Comparison of ENCODE assay signal across 1 cellular context in genomic region chr17:64320613-64321553, GRCh38.
A peak's percentile ranks its signal among the peaks of the same experiment; 100 is the strongest.
TF ChIP-seq lines count a peak whose summit lies in the region.

No MANE protein-coding gene starts in this region.

TF ChIP-seq in HepG2, 621 proteins besides CTCF, POLR2A, EP300 and RAD21 (continued from another document and continues in another):
- TF ChIP-seq THAP9 (CRISPR knock-in tag; IDR thresholded peaks at IDR 0.05; ENCODE audit: borderline replicate concordance) (no peak), ZBTB44 (CRISPR knock-in tag; IDR thresholded peaks at IDR 0.05) (no peak), HIVEP1 (CRISPR knock-in tag; IDR thresholded peaks at IDR 0.05) (0 out of 2 replicates have a peak, but pooled peaks have one; percentile 29), HDAC1 (CRISPR knock-in tag; IDR thresholded peaks at IDR 0.05) (peak; percentile 48; the same call in 1 of the 2 replicates), ZSCAN25 (CRISPR knock-in tag; IDR thresholded peaks at IDR 0.05) (no peak), FOXC1 (CRISPR knock-in tag; IDR thresholded peaks at IDR 0.05; ENCODE audit: borderline replicate concordance) (0 out of 2 replicates have a peak, but pooled peaks have one; percentile 9), ELF3 (CRISPR knock-in tag; IDR thresholded peaks at IDR 0.05) (peak; percentile 64; the same call in 1 of the 2 replicates), MZF1 (CRISPR knock-in tag; IDR thresholded peaks at IDR 0.05; ENCODE audit: borderline replicate concordance) (no peak), ZMAT3 (CRISPR knock-in tag; conservative IDR thresholded peaks at IDR 0.05) (no peak), PHF8 (CRISPR knock-in tag; IDR thresholded peaks at IDR 0.05) (no peak), NFAT5 (CRISPR knock-in tag; IDR thresholded peaks at IDR 0.05) (0 out of 2 replicates have a peak, but pooled peaks have one; percentile 40), ZBTB20 (CRISPR knock-in tag; IDR thresholded peaks at IDR 0.05; ENCODE audit: borderline replicate concordance, low read depth) (no peak), NR2F6 (IDR thresholded peaks at IDR 0.05) (peak; percentile 89), NR2F6 (CRISPR knock-in tag; IDR thresholded peaks at IDR 0.05) (peak; percentile 91), RAD51 (IDR thresholded peaks at IDR 0.05; ENCODE audit: borderline replicate concordance) (no peak), PLRG1 (conservative IDR thresholded peaks at IDR 0.05) (no peak), ZNF678 (CRISPR knock-in tag; IDR thresholded peaks at IDR 0.05) (no peak), ZNF205 (CRISPR knock-in tag; IDR thresholded peaks at IDR 0.05) (0 out of 2 replicates have a peak, but pooled peaks have one; percentile 20), FOXK1 (CRISPR knock-in tag; IDR thresholded peaks at IDR 0.05; ENCODE audit: borderline replicate concordance, low read depth) (no peak; the same call in 1 of the 2 replicates), ZNF136 (CRISPR knock-in tag; IDR thresholded peaks at IDR 0.05; ENCODE audit: low read depth) (no peak), FOXO1 (CRISPR knock-in tag; IDR thresholded peaks at IDR 0.05) (no peak), IKZF5 (CRISPR knock-in tag; IDR thresholded peaks at IDR 0.05) (0 out of 2 replicates have a peak, but pooled peaks have one; percentile 22), FOXP1 (IDR thresholded peaks at IDR 0.05) (no peak), FOXP1 (CRISPR knock-in tag; IDR thresholded peaks at IDR 0.05) (peak; percentile 37; the same call in 1 of the 2 replicates), SALL1 (CRISPR knock-in tag; IDR thresholded peaks at IDR 0.05) (peak; percentile 60), WIZ (CRISPR knock-in tag; IDR thresholded peaks at IDR 0.05) (no peak), CBFB (CRISPR knock-in tag; IDR thresholded peaks at IDR 0.05) (no peak), NFATC3 (CRISPR knock-in tag; IDR thresholded peaks at IDR 0.05) (no peak), ZNF235 (CRISPR knock-in tag; IDR thresholded peaks at IDR 0.05; ENCODE audit: borderline replicate concordance) (no peak), NR2F1 (CRISPR knock-in tag; IDR thresholded peaks at IDR 0.05) (peak in 1 of 2 experiments; percentile 84; a peak in 2 of 4 replicates), ZFY (CRISPR knock-in tag; IDR thresholded peaks at IDR 0.05) (0 out of 2 replicates have a peak, but pooled peaks have one; percentile 20), LCORL (IDR thresholded peaks at IDR 0.05) (no peak), LCORL (CRISPR knock-in tag; IDR thresholded peaks at IDR 0.05) (no peak; the same call in 1 of the 2 replicates), IRX3 (CRISPR knock-in tag; IDR thresholded peaks at IDR 0.05; ENCODE audit: borderline replicate concordance, low read depth) (no peak), NR3C1 (CRISPR knock-in tag; IDR thresholded peaks at IDR 0.05) (no peak), FOXA1 (IDR thresholded peaks at IDR 0.05) (no peak), FOXA1 (CRISPR knock-in tag; IDR thresholded peaks at IDR 0.05) (0 out of 2 replicates have a peak, but pooled peaks have one; percentile 16)
- TF ChIP-seq, protein P1, sequence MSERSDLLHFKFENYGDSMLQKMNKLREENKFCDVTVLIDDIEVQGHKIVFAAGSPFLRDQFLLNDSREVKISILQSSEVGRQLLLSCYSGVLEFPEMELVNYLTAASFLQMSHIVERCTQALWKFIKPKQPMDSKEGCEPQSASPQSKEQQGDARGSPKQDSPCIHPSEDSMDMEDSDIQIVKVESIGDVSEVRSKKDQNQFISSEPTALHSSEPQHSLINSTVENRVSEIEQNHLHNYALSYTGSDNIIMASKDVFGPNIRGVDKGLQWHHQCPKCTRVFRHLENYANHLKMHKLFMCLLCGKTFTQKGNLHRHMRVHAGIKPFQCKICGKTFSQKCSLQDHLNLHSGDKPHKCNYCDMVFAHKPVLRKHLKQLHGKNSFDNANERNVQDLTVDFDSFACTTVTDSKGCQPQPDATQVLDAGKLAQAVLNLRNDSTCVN (CRISPR knock-in tag; IDR thresholded peaks at IDR 0.05; ENCODE audit: borderline replicate concordance), result no peak
- TF ChIP-seq, protein P2, sequence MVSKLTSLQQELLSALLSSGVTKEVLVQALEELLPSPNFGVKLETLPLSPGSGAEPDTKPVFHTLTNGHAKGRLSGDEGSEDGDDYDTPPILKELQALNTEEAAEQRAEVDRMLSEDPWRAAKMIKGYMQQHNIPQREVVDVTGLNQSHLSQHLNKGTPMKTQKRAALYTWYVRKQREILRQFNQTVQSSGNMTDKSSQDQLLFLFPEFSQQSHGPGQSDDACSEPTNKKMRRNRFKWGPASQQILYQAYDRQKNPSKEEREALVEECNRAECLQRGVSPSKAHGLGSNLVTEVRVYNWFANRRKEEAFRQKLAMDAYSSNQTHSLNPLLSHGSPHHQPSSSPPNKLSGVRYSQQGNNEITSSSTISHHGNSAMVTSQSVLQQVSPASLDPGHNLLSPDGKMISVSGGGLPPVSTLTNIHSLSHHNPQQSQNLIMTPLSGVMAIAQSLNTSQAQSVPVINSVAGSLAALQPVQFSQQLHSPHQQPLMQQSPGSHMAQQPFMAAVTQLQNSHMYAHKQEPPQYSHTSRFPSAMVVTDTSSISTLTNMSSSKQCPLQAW (CRISPR knock-in tag; IDR thresholded peaks at IDR 0.05), result peak; percentile 70; the same call in 1 of the 2 replicates
- TF ChIP-seq, protein P3, sequence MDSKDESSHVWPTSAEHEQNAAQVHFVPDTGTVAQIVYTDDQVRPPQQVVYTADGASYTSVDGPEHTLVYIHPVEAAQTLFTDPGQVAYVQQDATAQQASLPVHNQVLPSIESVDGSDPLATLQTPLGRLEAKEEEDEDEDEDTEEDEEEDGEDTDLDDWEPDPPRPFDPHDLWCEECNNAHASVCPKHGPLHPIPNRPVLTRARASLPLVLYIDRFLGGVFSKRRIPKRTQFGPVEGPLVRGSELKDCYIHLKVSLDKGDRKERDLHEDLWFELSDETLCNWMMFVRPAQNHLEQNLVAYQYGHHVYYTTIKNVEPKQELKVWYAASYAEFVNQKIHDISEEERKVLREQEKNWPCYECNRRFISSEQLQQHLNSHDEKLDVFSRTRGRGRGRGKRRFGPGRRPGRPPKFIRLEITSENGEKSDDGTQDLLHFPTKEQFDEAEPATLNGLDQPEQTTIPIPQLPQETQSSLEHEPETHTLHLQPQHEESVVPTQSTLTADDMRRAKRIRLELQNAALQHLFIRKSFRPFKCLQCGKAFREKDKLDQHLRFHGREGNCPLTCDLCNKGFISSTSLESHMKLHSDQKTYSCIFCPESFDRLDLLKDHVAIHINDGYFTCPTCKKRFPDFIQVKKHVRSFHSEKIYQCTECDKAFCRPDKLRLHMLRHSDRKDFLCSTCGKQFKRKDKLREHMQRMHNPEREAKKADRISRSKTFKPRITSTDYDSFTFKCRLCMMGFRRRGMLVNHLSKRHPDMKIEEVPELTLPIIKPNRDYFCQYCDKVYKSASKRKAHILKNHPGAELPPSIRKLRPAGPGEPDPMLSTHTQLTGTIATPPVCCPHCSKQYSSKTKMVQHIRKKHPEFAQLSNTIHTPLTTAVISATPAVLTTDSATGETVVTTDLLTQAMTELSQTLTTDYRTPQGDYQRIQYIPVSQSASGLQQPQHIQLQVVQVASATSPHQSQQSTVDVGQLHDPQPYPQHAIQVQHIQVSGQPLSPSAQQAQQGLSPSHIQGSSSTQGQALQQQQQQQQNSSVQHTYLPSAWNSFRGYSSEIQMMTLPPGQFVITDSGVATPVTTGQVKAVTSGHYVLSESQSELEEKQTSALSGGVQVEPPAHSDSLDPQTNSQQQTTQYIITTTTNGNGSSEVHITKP (CRISPR knock-in tag; IDR thresholded peaks at IDR 0.05; ENCODE audit: low read depth), result no peak
- TF ChIP-seq, protein P4, sequence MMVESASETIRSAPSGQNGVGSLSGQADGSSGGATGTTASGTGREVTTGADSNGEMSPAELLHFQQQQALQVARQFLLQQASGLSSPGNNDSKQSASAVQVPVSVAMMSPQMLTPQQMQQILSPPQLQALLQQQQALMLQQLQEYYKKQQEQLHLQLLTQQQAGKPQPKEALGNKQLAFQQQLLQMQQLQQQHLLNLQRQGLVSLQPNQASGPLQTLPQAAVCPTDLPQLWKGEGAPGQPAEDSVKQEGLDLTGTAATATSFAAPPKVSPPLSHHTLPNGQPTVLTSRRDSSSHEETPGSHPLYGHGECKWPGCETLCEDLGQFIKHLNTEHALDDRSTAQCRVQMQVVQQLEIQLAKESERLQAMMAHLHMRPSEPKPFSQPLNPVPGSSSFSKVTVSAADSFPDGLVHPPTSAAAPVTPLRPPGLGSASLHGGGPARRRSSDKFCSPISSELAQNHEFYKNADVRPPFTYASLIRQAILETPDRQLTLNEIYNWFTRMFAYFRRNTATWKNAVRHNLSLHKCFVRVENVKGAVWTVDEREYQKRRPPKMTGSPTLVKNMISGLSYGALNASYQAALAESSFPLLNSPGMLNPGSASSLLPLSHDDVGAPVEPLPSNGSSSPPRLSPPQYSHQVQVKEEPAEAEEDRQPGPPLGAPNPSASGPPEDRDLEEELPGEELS (CRISPR knock-in tag; IDR thresholded peaks at IDR 0.05), result 0 out of 2 replicates have a peak, but pooled peaks have one; percentile 34
